Comparison of ENCODE assay signal across 8 cellular contexts in genomic region chr4:75630932-75631320, GRCh38. TPM values are rescaled to one million over a fixed set of nuclear protein-coding genes. Genes with fewer than 3 reads are reported as not detected.
DNase-seq lines count a peak whose midpoint lies in the region; ATAC-seq and TF ChIP-seq lines count a peak whose summit lies in the region.

No MANE protein-coding gene starts in this region.

- no peaks in the 10 kb centered on the region for H3K36me3 Mint-ChIP-seq in stimulated activated memory B cell treated with anti-CD40 and anti-IgM and Interleukin-4, amounts not matched to agents 10 μg/mL and 1 μg/mL and 100 μg/mL, for 72 hours

- H3K4me3 ChIP-seq in HUES64 (ENCODE audit: low read length) (peak overlapping the region; percentile 78), astrocyte of the spinal cord (ENCODE audit: low read depth, low read length) (peak overlapping the region; percentile 67)

- H3K9me3 ChIP-seq in HUES64 (ENCODE audit: insufficient read depth, low read depth, low read length) = no peaks in the 10 kb centered on the region

- peak overlapping the region; percentile 34 for H3K27ac Mint-ChIP-seq in stimulated activated memory B cell treated with anti-CD40 and anti-IgM and Interleukin-4, amounts not matched to agents 10 μg/mL and 1 μg/mL and 100 μg/mL, for 72 hours

- peaks cover 8% of the 10 kb centered on the region for H3K4me1 Mint-ChIP-seq in stimulated activated memory B cell treated with anti-CD40 and anti-IgM and Interleukin-4, amounts not matched to agents 10 μg/mL and 1 μg/mL and 100 μg/mL, for 72 hours

- H3K27me3 Mint-ChIP-seq in stimulated activated memory B cell treated with anti-CD40 and anti-IgM and Interleukin-4, amounts not matched to agents 10 μg/mL and 1 μg/mL and 100 μg/mL, for 72 hours = no peaks in the 10 kb centered on the region

- peak overlapping the region; percentile 76 for H3K4me3 Mint-ChIP-seq in stimulated activated memory B cell treated with anti-CD40 and anti-IgM and Interleukin-4, amounts not matched to agents 10 μg/mL and 1 μg/mL and 100 μg/mL, for 72 hours

- no peaks in the 10 kb centered on the region for H3K9me3 Mint-ChIP-seq in stimulated activated memory B cell treated with anti-CD40 and anti-IgM and Interleukin-4, amounts not matched to agents 10 μg/mL and 1 μg/mL and 100 μg/mL, for 72 hours

- no peak overlapping the region for H3K27ac ChIP-seq in HUES64 (ENCODE audit: low read depth, low read length)

- ATAC-seq in stimulated activated memory B cell treated with anti-CD40 and anti-IgM and Interleukin-4, amounts not matched to agents 10 μg/mL and 1 μg/mL and 100 μg/mL, for 72 hours = no peak
- ATAC-seq in GM18517 (IDR thresholded peaks at IDR 0.05; ENCODE audit: unreplicated experiment) (no peak), HG02884 (IDR thresholded peaks at IDR 0.05; ENCODE audit: unreplicated experiment) (no peak)

- in situ Hi-C loops in astrocyte of the spinal cord (cut with HindIII; ENCODE audit: low sequenced_read_pairs) = no loop called here

- TF ChIP-seq CTCF in astrocyte of the spinal cord (IDR thresholded peaks at IDR 0.05; ENCODE audit: low read depth, low read length) = no peak

- no peaks in the 10 kb centered on the region for H3K4me1 ChIP-seq in HUES64 (ENCODE audit: insufficient read depth, low read length)

- H3K9ac ChIP-seq in HUES64 (ENCODE audit: low read depth, low read length) = no peak overlapping the region

- DNase-seq in astrocyte of the spinal cord (ENCODE audit: low read depth, low spot score) = no peak
- peak; percentile 7 for DNase-seq in iPS-NIHi11 (ENCODE audit: low spot score)
- DNase-seq in stimulated activated CD4-positive, alpha-beta T cell treated with anti-CD3 and anti-CD28 coated beads, Interleukin-4, amount 100 ng/mL, for 24 hours = no peak
- no peak for DNase-seq in T1000 (lab: John Stamatoyannopoulos, UW)

- 30% methylated on average over 9 of the region's 9 CpGs for WGBS in HUES64

- H3K27me3 ChIP-seq in HUES64 (ENCODE audit: insufficient read depth, low read length) = peaks cover 6% of the 10 kb centered on the region; the same call in 1 of the 2 replicates

- H3K36me3 ChIP-seq in HUES64 (ENCODE audit: insufficient read depth, low read length) = no peaks in the 10 kb centered on the region

RNA-seq across cellular contexts. Expression of gene CDKL2, which starts 0.6 kb away (rescaled TPM):
- polyA plus RNA-seq in HUES64 (2013, experiment 1 of 2) = 0.50 TPM
- polyA plus RNA-seq in HUES64 (2013, experiment 2 of 2) = 0.51 TPM

RNA-seq across cellular contexts. Expression of gene G3BP2, which starts 42.3 kb away (rescaled TPM):
- 205 TPM for polyA plus RNA-seq in HUES64 (2013, experiment 1 of 2)
- 202 TPM for polyA plus RNA-seq in HUES64 (2013, experiment 2 of 2)
